ENCODE assay signal across 19 cellular contexts in the genomic region with DNA sequence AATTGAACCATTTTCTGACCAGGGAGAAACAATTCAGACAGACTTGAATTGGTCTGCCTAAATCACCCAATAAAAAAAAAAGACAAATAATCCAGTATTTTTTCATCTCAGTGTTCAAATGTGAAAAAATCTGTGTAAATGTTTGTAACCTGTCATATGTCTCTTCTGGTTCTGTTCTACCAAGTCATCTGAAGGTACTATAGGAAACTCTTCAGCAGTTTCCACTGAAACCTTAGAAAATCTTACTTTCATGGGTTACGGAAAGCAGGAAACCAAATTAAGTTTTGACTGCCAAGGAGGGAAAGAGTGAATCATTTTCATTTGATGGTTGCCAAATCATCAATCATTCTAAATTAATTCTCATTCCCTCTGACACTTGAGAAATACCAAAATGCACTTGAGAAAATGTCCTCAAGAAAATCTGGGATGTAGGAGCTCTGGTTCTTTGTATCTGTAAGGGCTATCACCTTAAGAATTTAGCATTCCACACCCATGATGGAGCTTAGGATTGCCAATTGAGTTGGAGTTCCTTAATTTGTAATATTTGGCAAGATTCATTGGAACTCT.
DNase-seq lines count a peak whose midpoint lies in the region; ATAC-seq and TF ChIP-seq lines count a peak whose summit lies in the region.
"Had no signal": no experiment of that assay in that cellular context is flagged by ENCODE, and none has a peak within 500 bp of the region (broad histone marks: within the 10 kb centered on the region; RNA-seq: fewer than 3 reads in every experiment).

No MANE protein-coding gene starts in this region.

- no peaks in the 10 kb centered on the region for H3K27me3 ChIP-seq in foreskin keratinocyte

- CTCF ChIA-PET in activated CD8-positive, alpha-beta T cell treated with anti-CD3 and anti-CD28 coated beads for 36 hours (lab: Charles Lee), result interaction anchor here (0.9 to 2.2 kb wide), 2 partner anchors 14 to 119 kb away, joined by 3 to 8 read pairs; no protein-coding TSS in a partner anchor
- CTCF ChIA-PET in activated CD8-positive, alpha-beta T cell treated with anti-CD3 and anti-CD28 coated beads, Interleukin-2, amount 10 ng/mL, durations not matched to agents 7 days and 5 days (lab: Charles Lee), result interaction anchor here (0.7 to 1.2 kb wide), 2 partner anchors 10 to 49 kb away, joined by 3 read pairs; no protein-coding TSS in a partner anchor

- H3K4me1 ChIP-seq in foreskin keratinocyte, result peaks cover 16% of the 10 kb centered on the region
- H3K4me1 ChIP-seq: A549 had no signal

- no peak for DNase-seq in activated CD8-positive, alpha-beta T cell treated with anti-CD3 and anti-CD28 coated beads for 36 hours
- DNase-seq in activated CD8-positive, alpha-beta T cell treated with anti-CD3 and anti-CD28 coated beads, Interleukin-2, amount 10 ng/mL, durations not matched to agents 7 days and 5 days, result no peak
- DNase-seq in NCI-H226, result peak; percentile 63
- no peak for DNase-seq in activated T-helper 1 cell treated with anti-CD3 and anti-CD28 coated beads, Interleukin-12 subunit alpha, Interleukin-12 subunit beta, Interleukin-2, Interleukin-4 antibody, amounts not matched to agents 30 ng/mL and 10 ng/mL and 1 ng/mL, durations not matched to agents 14 hours and 24 hours and 36 hours (ENCODE audit: low spot score)
- DNase-seq in foreskin keratinocyte, result peak in 1 of 2 donors; percentile 64
- no peak for DNase-seq in endothelial cell (ENCODE audit: low spot score)
- DNase-seq in HuH-7 (ENCODE audit: low spot score), result no peak
- DNase-seq in CD14-positive monocyte (ENCODE audit: low spot score), result no peak
- DNase-seq: CD4-positive, alpha-beta memory T cell; DMS153; GDM1; H7; NCI-H1105 treated with DMSO at 0.1 percent for 48 hours; NCI-H1694 treated with DMSO at 0.1 percent for 48 hours; NCI-H510A; NCI-H774; OCI-M1; SHP77 had no signal

- intact Hi-C loops in activated CD8-positive, alpha-beta T cell treated with anti-CD3 and anti-CD28 coated beads for 36 hours (cut with micrococcal nuclease), result no loop called here
- intact Hi-C loops in activated T-helper 1 cell treated with anti-CD3 and anti-CD28 coated beads, Interleukin-12 subunit alpha, Interleukin-12 subunit beta, Interleukin-2, Interleukin-4 antibody, amounts not matched to agents 30 ng/mL and 10 ng/mL and 1 ng/mL, durations not matched to agents 14 hours and 24 hours and 36 hours (cut with micrococcal nuclease), result loop anchor here (1.0 to 5.0 kb wide), 2 partner anchors 83 to 119 kb away; no protein-coding TSS in a partner anchor
- intact Hi-C loops in CD14-positive monocyte (cut with micrococcal nuclease), result no loop called here

- ATAC-seq in activated CD8-positive, alpha-beta T cell treated with anti-CD3 and anti-CD28 coated beads for 36 hours, result peak; percentile 48
- no peak for ATAC-seq in activated CD8-positive, alpha-beta T cell treated with anti-CD3 and anti-CD28 coated beads, Interleukin-2, amount 10 ng/mL, durations not matched to agents 7 days and 5 days
- ATAC-seq in foreskin keratinocyte, result peak; percentile 39
- ATAC-seq: A549 had no signal

- POLR2A ChIA-PET in activated CD8-positive, alpha-beta T cell treated with anti-CD3 and anti-CD28 coated beads for 36 hours (lab: Charles Lee), result interaction anchor here (1.9 kb wide), 1 partner anchor 129 kb away, joined by 4 read pairs; no protein-coding TSS in a partner anchor
- POLR2A ChIA-PET in activated CD8-positive, alpha-beta T cell treated with anti-CD3 and anti-CD28 coated beads, Interleukin-2, amount 10 ng/mL, durations not matched to agents 7 days and 5 days (lab: Charles Lee), result no interaction called here

- H3K27ac Mint-ChIP-seq in activated CD8-positive, alpha-beta T cell treated with anti-CD3 and anti-CD28 coated beads for 36 hours, result peak overlapping the region; percentile 92
- H3K27ac Mint-ChIP-seq in activated CD8-positive, alpha-beta T cell treated with anti-CD3 and anti-CD28 coated beads, Interleukin-2, amount 10 ng/mL, durations not matched to agents 7 days and 5 days, result no peak overlapping the region
- peak overlapping the region; percentile 78 for H3K27ac Mint-ChIP-seq in activated T-helper 1 cell treated with anti-CD3 and anti-CD28 coated beads, Interleukin-12 subunit alpha, Interleukin-12 subunit beta, Interleukin-2, Interleukin-4 antibody, amounts not matched to agents 30 ng/mL and 10 ng/mL and 1 ng/mL, durations not matched to agents 14 hours and 24 hours and 36 hours
- H3K27ac Mint-ChIP-seq in endothelial cell (ENCODE audit: unreplicated experiment) (no peak overlapping the region), CD14-positive monocyte (no peak overlapping the region)
- H3K27ac Mint-ChIP-seq: CD4-positive, alpha-beta memory T cell had no signal

- TF ChIP-seq CTCF in activated CD8-positive, alpha-beta T cell treated with anti-CD3 and anti-CD28 coated beads for 36 hours (IDR thresholded peaks at IDR 0.05), result no peak
- TF ChIP-seq CTCF in foreskin keratinocyte (conservative IDR thresholded peaks at IDR 0.05), result no peak
- no peak for TF ChIP-seq CTCF in endothelial cell (IDR thresholded peaks at IDR 0.05; ENCODE audit: unreplicated experiment)
- no peak for TF ChIP-seq CTCF in CD14-positive monocyte (IDR thresholded peaks at IDR 0.05)

- H3K27me3 Mint-ChIP-seq in activated CD8-positive, alpha-beta T cell treated with anti-CD3 and anti-CD28 coated beads for 36 hours, result no peaks in the 10 kb centered on the region
- no peaks in the 10 kb centered on the region for H3K27me3 Mint-ChIP-seq in activated CD8-positive, alpha-beta T cell treated with anti-CD3 and anti-CD28 coated beads, Interleukin-2, amount 10 ng/mL, durations not matched to agents 7 days and 5 days (ENCODE audit: low read depth)
- no peaks in the 10 kb centered on the region for H3K27me3 Mint-ChIP-seq in activated T-helper 1 cell treated with anti-CD3 and anti-CD28 coated beads, Interleukin-12 subunit alpha, Interleukin-12 subunit beta, Interleukin-2, Interleukin-4 antibody, amounts not matched to agents 30 ng/mL and 10 ng/mL and 1 ng/mL, durations not matched to agents 14 hours and 24 hours and 36 hours (ENCODE audit: insufficient read depth)
- no peaks in the 10 kb centered on the region for H3K27me3 Mint-ChIP-seq in endothelial cell (ENCODE audit: unreplicated experiment)
- peaks cover 0 to 2% (median 0%) of the 10 kb centered on the region in 3 donors for H3K27me3 Mint-ChIP-seq in CD14-positive monocyte (ENCODE audit: low read depth in 3 of 3)

- peak overlapping the region; percentile 30 for H3K27ac ChIP-seq in foreskin keratinocyte
- H3K27ac ChIP-seq: A549 had no signal

- no peaks in the 10 kb centered on the region for H3K36me3 Mint-ChIP-seq in activated CD8-positive, alpha-beta T cell treated with anti-CD3 and anti-CD28 coated beads for 36 hours (ENCODE audit: low read depth)
- H3K36me3 Mint-ChIP-seq in activated CD8-positive, alpha-beta T cell treated with anti-CD3 and anti-CD28 coated beads, Interleukin-2, amount 10 ng/mL, durations not matched to agents 7 days and 5 days (ENCODE audit: low read depth), result no peaks in the 10 kb centered on the region
- no peaks in the 10 kb centered on the region for H3K36me3 Mint-ChIP-seq in activated T-helper 1 cell treated with anti-CD3 and anti-CD28 coated beads, Interleukin-12 subunit alpha, Interleukin-12 subunit beta, Interleukin-2, Interleukin-4 antibody, amounts not matched to agents 30 ng/mL and 10 ng/mL and 1 ng/mL, durations not matched to agents 14 hours and 24 hours and 36 hours (ENCODE audit: low read depth)
- H3K36me3 Mint-ChIP-seq in endothelial cell (ENCODE audit: low read depth, unreplicated experiment) (no peaks in the 10 kb centered on the region), CD14-positive monocyte (no peaks in the 10 kb centered on the region)
- H3K36me3 Mint-ChIP-seq: CD4-positive, alpha-beta memory T cell had no signal

- peaks cover 41% of the 10 kb centered on the region for H3K4me1 Mint-ChIP-seq in activated CD8-positive, alpha-beta T cell treated with anti-CD3 and anti-CD28 coated beads for 36 hours (ENCODE audit: low read depth)
- H3K4me1 Mint-ChIP-seq in activated CD8-positive, alpha-beta T cell treated with anti-CD3 and anti-CD28 coated beads, Interleukin-2, amount 10 ng/mL, durations not matched to agents 7 days and 5 days (ENCODE audit: low read depth), result no peaks in the 10 kb centered on the region
- H3K4me1 Mint-ChIP-seq in activated T-helper 1 cell treated with anti-CD3 and anti-CD28 coated beads, Interleukin-12 subunit alpha, Interleukin-12 subunit beta, Interleukin-2, Interleukin-4 antibody, amounts not matched to agents 30 ng/mL and 10 ng/mL and 1 ng/mL, durations not matched to agents 14 hours and 24 hours and 36 hours (ENCODE audit: low read depth), result peaks cover 30% of the 10 kb centered on the region
- H3K4me1 Mint-ChIP-seq in endothelial cell (ENCODE audit: unreplicated experiment) (no peaks in the 10 kb centered on the region), CD14-positive monocyte (no peaks in the 10 kb centered on the region)

- H3K9me3 Mint-ChIP-seq in activated CD8-positive, alpha-beta T cell treated with anti-CD3 and anti-CD28 coated beads for 36 hours, result no peaks in the 10 kb centered on the region
- H3K9me3 Mint-ChIP-seq in activated CD8-positive, alpha-beta T cell treated with anti-CD3 and anti-CD28 coated beads, Interleukin-2, amount 10 ng/mL, durations not matched to agents 7 days and 5 days (ENCODE audit: insufficient read depth), result no peaks in the 10 kb centered on the region
- H3K9me3 Mint-ChIP-seq in activated T-helper 1 cell treated with anti-CD3 and anti-CD28 coated beads, Interleukin-12 subunit alpha, Interleukin-12 subunit beta, Interleukin-2, Interleukin-4 antibody, amounts not matched to agents 30 ng/mL and 10 ng/mL and 1 ng/mL, durations not matched to agents 14 hours and 24 hours and 36 hours, result peaks cover 10% of the 10 kb centered on the region
- no peaks in the 10 kb centered on the region for H3K9me3 Mint-ChIP-seq in endothelial cell (ENCODE audit: unreplicated experiment)
- peaks cover 0 to 6% (median 0%) of the 10 kb centered on the region in 7 donors for H3K9me3 Mint-ChIP-seq in CD14-positive monocyte

- H3K4me3 Mint-ChIP-seq in activated CD8-positive, alpha-beta T cell treated with anti-CD3 and anti-CD28 coated beads for 36 hours, result no peak overlapping the region
- no peak overlapping the region for H3K4me3 Mint-ChIP-seq in activated CD8-positive, alpha-beta T cell treated with anti-CD3 and anti-CD28 coated beads, Interleukin-2, amount 10 ng/mL, durations not matched to agents 7 days and 5 days
- no peak overlapping the region for H3K4me3 Mint-ChIP-seq in activated T-helper 1 cell treated with anti-CD3 and anti-CD28 coated beads, Interleukin-12 subunit alpha, Interleukin-12 subunit beta, Interleukin-2, Interleukin-4 antibody, amounts not matched to agents 30 ng/mL and 10 ng/mL and 1 ng/mL, durations not matched to agents 14 hours and 24 hours and 36 hours
- H3K4me3 Mint-ChIP-seq in endothelial cell (ENCODE audit: unreplicated experiment), result no peak overlapping the region
- H3K4me3 Mint-ChIP-seq in CD14-positive monocyte, result no peak overlapping the region
- H3K4me3 Mint-ChIP-seq: CD4-positive, alpha-beta memory T cell had no signal

Comparison
In these comparisons a context has a peak if more than half of its experiments do, and no peak if none do; other contexts are left out.
1. H3K27ac Mint-ChIP-seq: peak in activated CD8-positive, alpha-beta T cell treated with anti-CD3 and anti-CD28 coated beads for 36 hours (single experiment) and activated T-helper 1 cell treated with anti-CD3 and anti-CD28 coated beads, Interleukin-12 subunit alpha, Interleukin-12 subunit beta, Interleukin-2, Interleukin-4 antibody, amounts not matched to agents 30 ng/mL and 10 ng/mL and 1 ng/mL, durations not matched to agents 14 hours and 24 hours and 36 hours (single experiment); none in activated CD8-positive, alpha-beta T cell treated with anti-CD3 and anti-CD28 coated beads, Interleukin-2, amount 10 ng/mL, durations not matched to agents 7 days and 5 days (single experiment), endothelial cell (single experiment) and CD14-positive monocyte (0 of 7).